ENCODE assay signal across 2 cellular contexts in the genomic region with DNA sequence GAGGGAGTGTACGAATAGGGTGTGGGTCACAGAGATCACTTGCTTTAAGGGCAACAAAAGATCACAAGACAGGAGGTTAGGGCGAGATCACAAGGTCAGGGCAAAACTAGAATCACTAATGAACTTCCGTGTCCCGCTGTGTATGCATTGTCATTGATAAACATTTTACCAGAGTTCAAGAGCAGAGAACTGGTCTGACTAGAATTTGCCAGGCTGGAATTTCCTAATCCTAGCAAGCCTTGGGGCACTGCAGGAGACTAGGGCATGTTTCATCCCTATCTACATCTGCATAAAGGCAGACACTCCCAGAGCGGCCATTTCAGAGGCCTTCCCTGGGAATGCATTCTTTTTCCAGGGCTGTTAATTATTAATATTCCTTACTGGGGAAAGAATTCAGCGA.
A peak's percentile ranks its signal among the peaks of the same experiment; 100 is the strongest.
TF ChIP-seq lines count a peak whose summit lies in the region.

No MANE protein-coding gene starts in this region.

TF ChIP-seq in HCT116, 20 proteins besides CTCF, POLR2A, EP300 and RAD21:
- peak; percentile 32; the same call in 1 of the 2 replicates for TF ChIP-seq CBX3 (IDR thresholded peaks at IDR 0.05; ENCODE audit: low read depth)
TF ChIP-seq in HCT116: peak in this region for 1; not testable (repeated sequence) for 19.

TF ChIP-seq in H1, 55 proteins besides CTCF, POLR2A, EP300 and RAD21:
- peak; percentile 76; the same call in 1 of the 2 replicates for TF ChIP-seq RXRA (IDR thresholded peaks at IDR 0.05; ENCODE audit: insufficient read depth, low read depth, low read length)
- peak; percentile 85 for TF ChIP-seq SP1 (IDR thresholded peaks at IDR 0.05; ENCODE audit: low read depth, low read length)
- peak; percentile 86 for TF ChIP-seq TEAD4 (IDR thresholded peaks at IDR 0.05; ENCODE audit: low read depth, low read length)
- TF ChIP-seq POU5F1 (IDR thresholded peaks at IDR 0.05; ENCODE audit: low read depth, low read length) = peak; percentile 51; the same call in 1 of the 2 replicates
- 0 out of 2 replicates have a peak, but pooled peaks have one; percentile 49 for TF ChIP-seq TCF12 (IDR thresholded peaks at IDR 0.05; ENCODE audit: low read depth, low read length)
- TF ChIP-seq, protein P1, sequence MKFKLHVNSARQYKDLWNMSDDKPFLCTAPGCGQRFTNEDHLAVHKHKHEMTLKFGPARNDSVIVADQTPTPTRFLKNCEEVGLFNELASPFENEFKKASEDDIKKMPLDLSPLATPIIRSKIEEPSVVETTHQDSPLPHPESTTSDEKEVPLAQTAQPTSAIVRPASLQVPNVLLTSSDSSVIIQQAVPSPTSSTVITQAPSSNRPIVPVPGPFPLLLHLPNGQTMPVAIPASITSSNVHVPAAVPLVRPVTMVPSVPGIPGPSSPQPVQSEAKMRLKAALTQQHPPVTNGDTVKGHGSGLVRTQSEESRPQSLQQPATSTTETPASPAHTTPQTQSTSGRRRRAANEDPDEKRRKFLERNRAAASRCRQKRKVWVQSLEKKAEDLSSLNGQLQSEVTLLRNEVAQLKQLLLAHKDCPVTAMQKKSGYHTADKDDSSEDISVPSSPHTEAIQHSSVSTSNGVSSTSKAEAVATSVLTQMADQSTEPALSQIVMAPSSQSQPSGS (IDR thresholded peaks at IDR 0.05; ENCODE audit: low read length) = peak; percentile 28; the same call in 1 of the 2 replicates
- 0 out of 2 replicates have a peak, but pooled peaks have one; percentile 20 for TF ChIP-seq CHD2 (IDR thresholded peaks at IDR 0.05; ENCODE audit: low read length)
- peak in 1 of 2 experiments; percentile 53 for TF ChIP-seq BCL11A (IDR thresholded peaks at IDR 0.05; ENCODE audit: low read depth in 2 of 2, low read length in 2 of 2)
- TF ChIP-seq CEBPB (IDR thresholded peaks at IDR 0.05; ENCODE audit: low read depth, low read length) = peak; percentile 60; the same call in 1 of the 2 replicates
TF ChIP-seq in H1: peak in this region for 9; not testable (repeated sequence) for 46.
